Comparison of ENCODE assay signal across 14 cellular contexts in the genomic region with DNA sequence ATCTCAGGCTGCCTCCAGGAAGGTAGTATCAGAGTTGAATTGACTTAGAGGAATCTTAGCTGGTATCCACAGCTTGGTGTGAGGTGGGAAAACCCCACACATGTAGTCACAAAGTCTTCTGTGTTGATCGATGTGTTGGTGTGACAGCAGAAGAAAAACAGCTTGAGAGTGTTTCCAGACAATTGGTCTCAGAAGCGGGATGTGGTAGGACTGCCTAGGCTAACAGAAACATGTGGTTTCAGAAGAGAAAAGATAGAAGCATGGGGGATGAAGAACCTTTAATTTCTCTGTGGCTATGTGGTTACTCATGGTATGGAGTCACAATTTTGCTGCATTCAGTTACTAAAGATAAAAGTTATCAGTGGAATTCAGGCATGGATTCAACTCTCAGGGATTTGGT.
DNase-seq lines count a peak whose midpoint lies in the region; ATAC-seq and TF ChIP-seq lines count a peak whose summit lies in the region.
"Had no signal": no experiment of that assay in that cellular context is flagged by ENCODE, and none has a peak within 500 bp of the region (broad histone marks: within the 10 kb centered on the region; RNA-seq: fewer than 3 reads in every experiment).

No MANE protein-coding gene starts in this region.

- peaks cover 38% of the 10 kb centered on the region for H3K4me1 ChIP-seq in KMS-11 (ENCODE audit: low read depth, poor library complexity, severe bottlenecking)
- no peaks in the 10 kb centered on the region for H3K4me1 ChIP-seq in HAP-1
- H3K4me1 ChIP-seq: thyroid gland had no signal

- H4K20me1 ChIP-seq in KMS-11 (ENCODE audit: insufficient read depth) = no peaks in the 10 kb centered on the region

- no peak overlapping the region for H3K4me3 ChIP-seq in KMS-11 (IDR thresholded peaks at IDR 0.05; ENCODE audit: insufficient read depth, low read depth, low read length)
- no peak overlapping the region for H3K4me3 ChIP-seq in HAP-1
- H3K4me3 ChIP-seq: thyroid gland had no signal

- no peaks in the 10 kb centered on the region for H3K27me3 ChIP-seq in KMS-11 (ENCODE audit: insufficient read depth, low read depth)
- H3K27me3 ChIP-seq in HAP-1 (ENCODE audit: low read depth) = no peaks in the 10 kb centered on the region
- H3K27me3 ChIP-seq: thyroid gland had no signal

- H3K27ac ChIP-seq in KMS-11 = peak overlapping the region; percentile 90
- H3K27ac ChIP-seq: HL-60, thyroid gland had no signal

- peak overlapping the region in 1 of 2 donors; percentile 75 for H3K27ac Mint-ChIP-seq in natural killer cell treated with Interleukin-12 subunit alpha and Interleukin-12 subunit beta and Interleukin-15 and Interleukin-18, amount 100 ng/mL, for 72 hours
- H3K27ac Mint-ChIP-seq: CD8-positive, alpha-beta memory T cell; dendritic cell treated with granulocyte-macrophage colony-stimulating factor and Interleukin-4, amounts not matched to agents 40 ng/mL and 50 ng/mL, for 4 days had no signal

- H3K36me3 Mint-ChIP-seq in natural killer cell treated with Interleukin-12 subunit alpha and Interleukin-12 subunit beta and Interleukin-15 and Interleukin-18, amount 100 ng/mL, for 72 hours = peaks cover 4% of the 10 kb centered on the region
- H3K36me3 Mint-ChIP-seq: CD8-positive, alpha-beta memory T cell had no signal

- H3K4me2 ChIP-seq in KMS-11 = peak overlapping the region; percentile 77; the same call in 1 of the 2 replicates

- no peak for TF ChIP-seq CTCF in KMS-11 (conservative IDR thresholded peaks at IDR 0.05; ENCODE audit: low read depth, low read length)

- peak overlapping the region; percentile 30; the same call in 1 of the 2 replicates for H3K9ac ChIP-seq in KMS-11

- H3K9me3 Mint-ChIP-seq in natural killer cell treated with Interleukin-12 subunit alpha and Interleukin-12 subunit beta and Interleukin-15 and Interleukin-18, amount 100 ng/mL, for 72 hours = peaks cover 8% of the 10 kb centered on the region

- in situ Hi-C loops in HAP-1 (cut with MboI; ENCODE audit: low sequenced_read_pairs) = no loop called here

- no peaks in the 10 kb centered on the region for H3K27me3 Mint-ChIP-seq in natural killer cell treated with Interleukin-12 subunit alpha and Interleukin-12 subunit beta and Interleukin-15 and Interleukin-18, amount 100 ng/mL, for 72 hours
- H3K27me3 Mint-ChIP-seq: CD8-positive, alpha-beta memory T cell; dendritic cell treated with granulocyte-macrophage colony-stimulating factor and Interleukin-4, amounts not matched to agents 40 ng/mL and 50 ng/mL, for 4 days had no signal

- ATAC-seq in GM19395 (IDR thresholded peaks at IDR 0.05; ENCODE audit: unreplicated experiment) (peak; percentile 38), HG03025 (IDR thresholded peaks at IDR 0.05; ENCODE audit: low FRiP score, unreplicated experiment) (peak; percentile 35)
- peak; percentile 64 to 81 for ATAC-seq in natural killer cell treated with Interleukin-12 subunit alpha and Interleukin-12 subunit beta and Interleukin-15 and Interleukin-18, amount 100 ng/mL, for 72 hours

- no peaks in the 10 kb centered on the region for H3K79me2 ChIP-seq in KMS-11 (ENCODE audit: insufficient read depth, low read depth)

- no peak overlapping the region for H2AFZ ChIP-seq in KMS-11 (ENCODE audit: low read depth)

- H3K36me3 ChIP-seq in KMS-11 (ENCODE audit: insufficient read depth) = no peaks in the 10 kb centered on the region
- H3K36me3 ChIP-seq in HAP-1 (replicated peaks) = no peaks in the 10 kb centered on the region
- H3K36me3 ChIP-seq: thyroid gland had no signal

- no peaks in the 10 kb centered on the region for H3K9me3 ChIP-seq in HAP-1
- H3K9me3 ChIP-seq: thyroid gland had no signal

- DNase-seq in natural killer cell treated with Interleukin-12 subunit alpha and Interleukin-12 subunit beta and Interleukin-15 and Interleukin-18, amount 100 ng/mL, for 72 hours (ENCODE audit: low spot score) = no peak
- DNase-seq in HAP-1 (ENCODE audit: low spot score in 2 of 2) = no peak
- no peak for DNase-seq in activated CD8-positive, alpha-beta memory T cell treated with anti-CD3 and anti-CD28 coated beads for 24 hours
- no peak for DNase-seq in activated effector memory CD4-positive, alpha-beta T cell treated with Interleukin-2 at 50 U/mL for 16 hours
- DNase-seq in iPS-NIHi7 (ENCODE audit: extremely low spot score) = no peak
- DNase-seq: CD8-positive, alpha-beta memory T cell; H7; stimulated activated CD4-positive, alpha-beta T cell treated with anti-CD3 and anti-CD28 coated beads, Interleukin-15, amount 100 ng/mL, for 24 hours; thyroid gland had no signal

- peak overlapping the region; percentile 14 for H3K4me3 Mint-ChIP-seq in natural killer cell treated with Interleukin-12 subunit alpha and Interleukin-12 subunit beta and Interleukin-15 and Interleukin-18, amount 100 ng/mL, for 72 hours
- H3K4me3 Mint-ChIP-seq: CD8-positive, alpha-beta memory T cell; dendritic cell treated with granulocyte-macrophage colony-stimulating factor and Interleukin-4, amounts not matched to agents 40 ng/mL and 50 ng/mL, for 4 days had no signal

- H3K4me1 Mint-ChIP-seq in natural killer cell treated with Interleukin-12 subunit alpha and Interleukin-12 subunit beta and Interleukin-15 and Interleukin-18, amount 100 ng/mL, for 72 hours (ENCODE audit: low read depth in 2 of 2) = peaks cover 0 to 4% of the 10 kb centered on the region in 2 donors
- H3K4me1 Mint-ChIP-seq: CD8-positive, alpha-beta memory T cell had no signal
